Comparison of ENCODE assay signal across 1 cellular context in the genomic region with DNA sequence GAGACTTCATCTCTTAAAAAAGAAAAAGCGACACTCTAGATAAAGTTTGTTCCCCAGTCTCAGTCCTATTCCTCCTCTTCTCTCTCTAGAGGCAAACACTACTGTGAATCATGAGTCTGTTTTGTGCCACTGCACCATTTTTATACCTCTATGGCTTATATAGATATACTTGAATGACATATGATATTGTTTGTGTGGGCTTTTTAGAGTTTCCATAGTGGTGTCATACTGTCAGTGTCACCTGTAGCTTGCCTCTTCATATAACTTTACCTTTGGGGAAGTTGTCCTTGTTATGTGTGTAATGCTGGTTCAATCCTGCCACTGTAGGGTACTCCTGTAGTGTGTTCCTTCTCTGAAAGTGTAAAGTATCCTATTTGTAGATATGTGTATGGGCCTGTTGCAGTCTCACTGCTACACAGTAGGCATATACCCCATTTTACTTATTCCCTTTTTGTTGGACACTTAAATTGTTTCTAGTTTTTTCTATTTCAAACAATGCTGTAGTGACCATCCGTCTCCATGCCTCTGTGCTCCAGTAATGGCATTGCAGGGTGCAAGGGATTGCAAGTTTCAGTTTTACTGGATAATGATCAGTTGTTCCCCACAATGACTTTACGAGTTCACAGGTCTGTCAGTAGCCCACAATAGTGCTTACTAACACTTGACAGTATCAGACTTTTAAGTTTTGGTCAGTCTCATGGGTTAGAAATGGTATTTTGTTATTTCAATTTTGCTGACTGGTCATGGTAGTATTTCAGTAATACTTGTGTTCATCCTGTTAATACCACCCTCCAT.
TF ChIP-seq lines count a peak whose summit lies in the region.

No MANE protein-coding gene starts in this region.

TF ChIP-seq in K562, 482 proteins besides CTCF, POLR2A, EP300 and RAD21 (continued from another document and continues in another):
- TF ChIP-seq EP400 (IDR thresholded peaks at IDR 0.05) (peak; percentile 39; the same call in 1 of the 2 replicates), GTF2A2 (tag; IDR thresholded peaks at IDR 0.05) (no peak), PURB (CRISPR knock-in tag; IDR thresholded peaks at IDR 0.05; ENCODE audit: low read depth) (no peak), HDAC6 (IDR thresholded peaks at IDR 0.05; ENCODE audit: low read depth, low read length) (no peak), CTBP1 (IDR thresholded peaks at IDR 0.05; ENCODE audit: borderline replicate concordance) (0 out of 2 replicates have a peak, but pooled peaks have one; percentile 25), MEIS2 (IDR thresholded peaks at IDR 0.05; ENCODE audit: partially characterized antibody) (peak; percentile 69), SOX6 (IDR thresholded peaks at IDR 0.05) (peak; percentile 67), SRSF3 (IDR thresholded peaks at IDR 0.05; ENCODE audit: insufficient read depth, low read length) (no peak), TEAD2 (tag; IDR thresholded peaks at IDR 0.05) (no peak), ZNF24 (IDR thresholded peaks at IDR 0.05) (peak; percentile 49; the same call in 1 of the 2 replicates), MTA1 (IDR thresholded peaks at IDR 0.05; ENCODE audit: borderline replicate concordance) (no peak), ZNF324 (CRISPR knock-in tag; IDR thresholded peaks at IDR 0.05) (no peak), ZNF785 (CRISPR knock-in tag; IDR thresholded peaks at IDR 0.05) (no peak), ZNF766 (CRISPR knock-in tag; conservative IDR thresholded peaks at IDR 0.05) (0 out of 2 replicates have a peak, but pooled peaks have one; percentile 25), ZBTB34 (CRISPR knock-in tag; IDR thresholded peaks at IDR 0.05) (no peak), ZNF764 (CRISPR knock-in tag; IDR thresholded peaks at IDR 0.05; ENCODE audit: low read depth) (no peak), FOXK1 (CRISPR knock-in tag; IDR thresholded peaks at IDR 0.05; ENCODE audit: borderline replicate concordance) (no peak), RAD51 (IDR thresholded peaks at IDR 0.05; ENCODE audit: borderline replicate concordance, low read depth) (no peak), PHB (CRISPR knock-in tag; IDR thresholded peaks at IDR 0.05) (no peak), MLLT1 (IDR thresholded peaks at IDR 0.05) (no peak), ZNF41 (CRISPR knock-in tag; conservative IDR thresholded peaks at IDR 0.05) (no peak), DIDO1 (tag; IDR thresholded peaks at IDR 0.05; ENCODE audit: low read depth) (no peak), HDGF (IDR thresholded peaks at IDR 0.05) (no peak), HIVEP1 (CRISPR knock-in tag; IDR thresholded peaks at IDR 0.05) (0 out of 2 replicates have a peak, but pooled peaks have one; percentile 41), ATF7 (IDR thresholded peaks at IDR 0.05) (no peak; the same call in 1 of the 2 replicates), XRCC3 (IDR thresholded peaks at IDR 0.05) (no peak), SREBF2 (CRISPR knock-in tag; IDR thresholded peaks at IDR 0.05) (no peak), ZNF253 (CRISPR knock-in tag; conservative IDR thresholded peaks at IDR 0.05) (no peak), ZNF311 (CRISPR knock-in tag; IDR thresholded peaks at IDR 0.05) (no peak), CEBPB (tag; IDR thresholded peaks at IDR 0.05) (no peak), ZC3H11A (IDR thresholded peaks at IDR 0.05; ENCODE audit: low read depth, low read length) (no peak), MAFK (IDR thresholded peaks at IDR 0.05; ENCODE audit: low read length) (peak; percentile 78)
- TF ChIP-seq, protein P1, sequence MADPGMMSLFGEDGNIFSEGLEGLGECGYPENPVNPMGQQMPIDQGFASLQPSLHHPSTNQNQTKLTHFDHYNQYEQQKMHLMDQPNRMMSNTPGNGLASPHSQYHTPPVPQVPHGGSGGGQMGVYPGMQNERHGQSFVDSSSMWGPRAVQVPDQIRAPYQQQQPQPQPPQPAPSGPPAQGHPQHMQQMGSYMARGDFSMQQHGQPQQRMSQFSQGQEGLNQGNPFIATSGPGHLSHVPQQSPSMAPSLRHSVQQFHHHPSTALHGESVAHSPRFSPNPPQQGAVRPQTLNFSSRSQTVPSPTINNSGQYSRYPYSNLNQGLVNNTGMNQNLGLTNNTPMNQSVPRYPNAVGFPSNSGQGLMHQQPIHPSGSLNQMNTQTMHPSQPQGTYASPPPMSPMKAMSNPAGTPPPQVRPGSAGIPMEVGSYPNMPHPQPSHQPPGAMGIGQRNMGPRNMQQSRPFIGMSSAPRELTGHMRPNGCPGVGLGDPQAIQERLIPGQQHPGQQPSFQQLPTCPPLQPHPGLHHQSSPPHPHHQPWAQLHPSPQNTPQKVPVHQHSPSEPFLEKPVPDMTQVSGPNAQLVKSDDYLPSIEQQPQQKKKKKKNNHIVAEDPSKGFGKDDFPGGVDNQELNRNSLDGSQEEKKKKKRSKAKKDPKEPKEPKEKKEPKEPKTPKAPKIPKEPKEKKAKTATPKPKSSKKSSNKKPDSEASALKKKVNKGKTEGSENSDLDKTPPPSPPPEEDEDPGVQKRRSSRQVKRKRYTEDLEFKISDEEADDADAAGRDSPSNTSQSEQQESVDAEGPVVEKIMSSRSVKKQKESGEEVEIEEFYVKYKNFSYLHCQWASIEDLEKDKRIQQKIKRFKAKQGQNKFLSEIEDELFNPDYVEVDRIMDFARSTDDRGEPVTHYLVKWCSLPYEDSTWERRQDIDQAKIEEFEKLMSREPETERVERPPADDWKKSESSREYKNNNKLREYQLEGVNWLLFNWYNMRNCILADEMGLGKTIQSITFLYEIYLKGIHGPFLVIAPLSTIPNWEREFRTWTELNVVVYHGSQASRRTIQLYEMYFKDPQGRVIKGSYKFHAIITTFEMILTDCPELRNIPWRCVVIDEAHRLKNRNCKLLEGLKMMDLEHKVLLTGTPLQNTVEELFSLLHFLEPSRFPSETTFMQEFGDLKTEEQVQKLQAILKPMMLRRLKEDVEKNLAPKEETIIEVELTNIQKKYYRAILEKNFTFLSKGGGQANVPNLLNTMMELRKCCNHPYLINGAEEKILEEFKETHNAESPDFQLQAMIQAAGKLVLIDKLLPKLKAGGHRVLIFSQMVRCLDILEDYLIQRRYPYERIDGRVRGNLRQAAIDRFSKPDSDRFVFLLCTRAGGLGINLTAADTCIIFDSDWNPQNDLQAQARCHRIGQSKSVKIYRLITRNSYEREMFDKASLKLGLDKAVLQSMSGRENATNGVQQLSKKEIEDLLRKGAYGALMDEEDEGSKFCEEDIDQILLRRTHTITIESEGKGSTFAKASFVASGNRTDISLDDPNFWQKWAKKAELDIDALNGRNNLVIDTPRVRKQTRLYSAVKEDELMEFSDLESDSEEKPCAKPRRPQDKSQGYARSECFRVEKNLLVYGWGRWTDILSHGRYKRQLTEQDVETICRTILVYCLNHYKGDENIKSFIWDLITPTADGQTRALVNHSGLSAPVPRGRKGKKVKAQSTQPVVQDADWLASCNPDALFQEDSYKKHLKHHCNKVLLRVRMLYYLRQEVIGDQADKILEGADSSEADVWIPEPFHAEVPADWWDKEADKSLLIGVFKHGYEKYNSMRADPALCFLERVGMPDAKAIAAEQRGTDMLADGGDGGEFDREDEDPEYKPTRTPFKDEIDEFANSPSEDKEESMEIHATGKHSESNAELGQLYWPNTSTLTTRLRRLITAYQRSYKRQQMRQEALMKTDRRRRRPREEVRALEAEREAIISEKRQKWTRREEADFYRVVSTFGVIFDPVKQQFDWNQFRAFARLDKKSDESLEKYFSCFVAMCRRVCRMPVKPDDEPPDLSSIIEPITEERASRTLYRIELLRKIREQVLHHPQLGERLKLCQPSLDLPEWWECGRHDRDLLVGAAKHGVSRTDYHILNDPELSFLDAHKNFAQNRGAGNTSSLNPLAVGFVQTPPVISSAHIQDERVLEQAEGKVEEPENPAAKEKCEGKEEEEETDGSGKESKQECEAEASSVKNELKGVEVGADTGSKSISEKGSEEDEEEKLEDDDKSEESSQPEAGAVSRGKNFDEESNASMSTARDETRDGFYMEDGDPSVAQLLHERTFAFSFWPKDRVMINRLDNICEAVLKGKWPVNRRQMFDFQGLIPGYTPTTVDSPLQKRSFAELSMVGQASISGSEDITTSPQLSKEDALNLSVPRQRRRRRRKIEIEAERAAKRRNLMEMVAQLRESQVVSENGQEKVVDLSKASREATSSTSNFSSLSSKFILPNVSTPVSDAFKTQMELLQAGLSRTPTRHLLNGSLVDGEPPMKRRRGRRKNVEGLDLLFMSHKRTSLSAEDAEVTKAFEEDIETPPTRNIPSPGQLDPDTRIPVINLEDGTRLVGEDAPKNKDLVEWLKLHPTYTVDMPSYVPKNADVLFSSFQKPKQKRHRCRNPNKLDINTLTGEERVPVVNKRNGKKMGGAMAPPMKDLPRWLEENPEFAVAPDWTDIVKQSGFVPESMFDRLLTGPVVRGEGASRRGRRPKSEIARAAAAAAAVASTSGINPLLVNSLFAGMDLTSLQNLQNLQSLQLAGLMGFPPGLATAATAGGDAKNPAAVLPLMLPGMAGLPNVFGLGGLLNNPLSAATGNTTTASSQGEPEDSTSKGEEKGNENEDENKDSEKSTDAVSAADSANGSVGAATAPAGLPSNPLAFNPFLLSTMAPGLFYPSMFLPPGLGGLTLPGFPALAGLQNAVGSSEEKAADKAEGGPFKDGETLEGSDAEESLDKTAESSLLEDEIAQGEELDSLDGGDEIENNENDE (IDR thresholded peaks at IDR 0.05; ENCODE audit: low read depth, low read length): no peak
- TF ChIP-seq, protein P2, sequence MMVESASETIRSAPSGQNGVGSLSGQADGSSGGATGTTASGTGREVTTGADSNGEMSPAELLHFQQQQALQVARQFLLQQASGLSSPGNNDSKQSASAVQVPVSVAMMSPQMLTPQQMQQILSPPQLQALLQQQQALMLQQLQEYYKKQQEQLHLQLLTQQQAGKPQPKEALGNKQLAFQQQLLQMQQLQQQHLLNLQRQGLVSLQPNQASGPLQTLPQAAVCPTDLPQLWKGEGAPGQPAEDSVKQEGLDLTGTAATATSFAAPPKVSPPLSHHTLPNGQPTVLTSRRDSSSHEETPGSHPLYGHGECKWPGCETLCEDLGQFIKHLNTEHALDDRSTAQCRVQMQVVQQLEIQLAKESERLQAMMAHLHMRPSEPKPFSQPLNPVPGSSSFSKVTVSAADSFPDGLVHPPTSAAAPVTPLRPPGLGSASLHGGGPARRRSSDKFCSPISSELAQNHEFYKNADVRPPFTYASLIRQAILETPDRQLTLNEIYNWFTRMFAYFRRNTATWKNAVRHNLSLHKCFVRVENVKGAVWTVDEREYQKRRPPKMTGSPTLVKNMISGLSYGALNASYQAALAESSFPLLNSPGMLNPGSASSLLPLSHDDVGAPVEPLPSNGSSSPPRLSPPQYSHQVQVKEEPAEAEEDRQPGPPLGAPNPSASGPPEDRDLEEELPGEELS (CRISPR knock-in tag; IDR thresholded peaks at IDR 0.05; ENCODE audit: borderline replicate concordance): no peak
- TF ChIP-seq, protein P3, sequence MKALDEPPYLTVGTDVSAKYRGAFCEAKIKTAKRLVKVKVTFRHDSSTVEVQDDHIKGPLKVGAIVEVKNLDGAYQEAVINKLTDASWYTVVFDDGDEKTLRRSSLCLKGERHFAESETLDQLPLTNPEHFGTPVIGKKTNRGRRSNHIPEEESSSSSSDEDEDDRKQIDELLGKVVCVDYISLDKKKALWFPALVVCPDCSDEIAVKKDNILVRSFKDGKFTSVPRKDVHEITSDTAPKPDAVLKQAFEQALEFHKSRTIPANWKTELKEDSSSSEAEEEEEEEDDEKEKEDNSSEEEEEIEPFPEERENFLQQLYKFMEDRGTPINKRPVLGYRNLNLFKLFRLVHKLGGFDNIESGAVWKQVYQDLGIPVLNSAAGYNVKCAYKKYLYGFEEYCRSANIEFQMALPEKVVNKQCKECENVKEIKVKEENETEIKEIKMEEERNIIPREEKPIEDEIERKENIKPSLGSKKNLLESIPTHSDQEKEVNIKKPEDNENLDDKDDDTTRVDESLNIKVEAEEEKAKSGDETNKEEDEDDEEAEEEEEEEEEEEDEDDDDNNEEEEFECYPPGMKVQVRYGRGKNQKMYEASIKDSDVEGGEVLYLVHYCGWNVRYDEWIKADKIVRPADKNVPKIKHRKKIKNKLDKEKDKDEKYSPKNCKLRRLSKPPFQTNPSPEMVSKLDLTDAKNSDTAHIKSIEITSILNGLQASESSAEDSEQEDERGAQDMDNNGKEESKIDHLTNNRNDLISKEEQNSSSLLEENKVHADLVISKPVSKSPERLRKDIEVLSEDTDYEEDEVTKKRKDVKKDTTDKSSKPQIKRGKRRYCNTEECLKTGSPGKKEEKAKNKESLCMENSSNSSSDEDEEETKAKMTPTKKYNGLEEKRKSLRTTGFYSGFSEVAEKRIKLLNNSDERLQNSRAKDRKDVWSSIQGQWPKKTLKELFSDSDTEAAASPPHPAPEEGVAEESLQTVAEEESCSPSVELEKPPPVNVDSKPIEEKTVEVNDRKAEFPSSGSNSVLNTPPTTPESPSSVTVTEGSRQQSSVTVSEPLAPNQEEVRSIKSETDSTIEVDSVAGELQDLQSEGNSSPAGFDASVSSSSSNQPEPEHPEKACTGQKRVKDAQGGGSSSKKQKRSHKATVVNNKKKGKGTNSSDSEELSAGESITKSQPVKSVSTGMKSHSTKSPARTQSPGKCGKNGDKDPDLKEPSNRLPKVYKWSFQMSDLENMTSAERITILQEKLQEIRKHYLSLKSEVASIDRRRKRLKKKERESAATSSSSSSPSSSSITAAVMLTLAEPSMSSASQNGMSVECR (CRISPR knock-in tag; IDR thresholded peaks at IDR 0.05): no peak
- TF ChIP-seq, protein P4, sequence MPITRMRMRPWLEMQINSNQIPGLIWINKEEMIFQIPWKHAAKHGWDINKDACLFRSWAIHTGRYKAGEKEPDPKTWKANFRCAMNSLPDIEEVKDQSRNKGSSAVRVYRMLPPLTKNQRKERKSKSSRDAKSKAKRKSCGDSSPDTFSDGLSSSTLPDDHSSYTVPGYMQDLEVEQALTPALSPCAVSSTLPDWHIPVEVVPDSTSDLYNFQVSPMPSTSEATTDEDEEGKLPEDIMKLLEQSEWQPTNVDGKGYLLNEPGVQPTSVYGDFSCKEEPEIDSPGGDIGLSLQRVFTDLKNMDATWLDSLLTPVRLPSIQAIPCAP (CRISPR knock-in tag; IDR thresholded peaks at IDR 0.05; ENCODE audit: borderline replicate concordance): no peak
